ENCODE assay signal across 1 cellular context in genomic region chr19:48872182-48872883, GRCh38.
TF ChIP-seq lines count a peak whose summit lies in the region.

Gene PPP1R15A (plus strand): TSS chr19:48872421. CDS start chr19:48873234, 813 bp downstream.

TF ChIP-seq in HEK293, 187 proteins besides CTCF, POLR2A, EP300 and RAD21 (continued from another document):
- TF ChIP-seq ZNF221 (tag by site-specific recombination; IDR thresholded peaks at IDR 0.05; ENCODE audit: borderline replicate concordance) (no peak), ZNF24 (tag by site-specific recombination; IDR thresholded peaks at IDR 0.05) (peak; percentile 68; the same call in 1 of the 2 replicates), ZNF561 (tag by site-specific recombination; IDR thresholded peaks at IDR 0.05; ENCODE audit: borderline replicate concordance) (peak; percentile 42; the same call in 1 of the 2 replicates), ZNF529 (tag by site-specific recombination; IDR thresholded peaks at IDR 0.05; ENCODE audit: insufficient replicate concordance) (no peak), ZBTB7A (tag by site-specific recombination; IDR thresholded peaks at IDR 0.05; ENCODE audit: low read depth) (0 out of 2 replicates have a peak, but pooled peaks have one; percentile 65), MEIS1 (CRISPR knock-in tag; IDR thresholded peaks at IDR 0.05; ENCODE audit: borderline replicate concordance) (no peak), HOXA7 (CRISPR knock-in tag; IDR thresholded peaks at IDR 0.05; ENCODE audit: borderline replicate concordance) (no peak), PBX3 (CRISPR knock-in tag; IDR thresholded peaks at IDR 0.05) (no peak), PRDM6 (tag by site-specific recombination; IDR thresholded peaks at IDR 0.05) (no peak), ZNF138 (tag by site-specific recombination; IDR thresholded peaks at IDR 0.05; ENCODE audit: borderline replicate concordance) (no peak), ZBTB26 (tag by site-specific recombination; optimal IDR thresholded peaks at IDR 0.05) (peak; percentile 63), ZSCAN16 (tag by site-specific recombination; IDR thresholded peaks at IDR 0.05) (no peak), ZNF580 (tag by site-specific recombination; IDR thresholded peaks at IDR 0.05) (peak; percentile 13; the same call in 1 of the 2 replicates), ZNF785 (tag by site-specific recombination; IDR thresholded peaks at IDR 0.05) (peak; percentile 56; the same call in 1 of the 2 replicates), ZNF404 (tag by site-specific recombination; IDR thresholded peaks at IDR 0.05) (no peak), HOXC10 (CRISPR knock-in tag; IDR thresholded peaks at IDR 0.05) (no peak), ZNF623 (tag by site-specific recombination; IDR thresholded peaks at IDR 0.05) (no peak; the same call in 1 of the 2 replicates), ZNF513 (tag by site-specific recombination; IDR thresholded peaks at IDR 0.05) (peak; percentile 48; the same call in 1 of the 2 replicates), ZNF223 (tag by site-specific recombination; IDR thresholded peaks at IDR 0.05) (no peak), OSR2 (tag by site-specific recombination; IDR thresholded peaks at IDR 0.05) (no peak), WT1 (tag by site-specific recombination; IDR thresholded peaks at IDR 0.05) (peak; percentile 33; the same call in 1 of the 2 replicates), ZNF350 (tag by site-specific recombination; IDR thresholded peaks at IDR 0.05) (no peak), SCRT2 (tag by site-specific recombination; IDR thresholded peaks at IDR 0.05) (peak; percentile 86), SCRT1 (tag by site-specific recombination; IDR thresholded peaks at IDR 0.05; ENCODE audit: borderline replicate concordance) (peak; percentile 43; the same call in 1 of the 2 replicates), ZBTB10 (tag by site-specific recombination; IDR thresholded peaks at IDR 0.05) (peak; percentile 78), ZNF654 (tag by site-specific recombination; IDR thresholded peaks at IDR 0.05; ENCODE audit: low read depth) (no peak), GLIS1 (tag by site-specific recombination; IDR thresholded peaks at IDR 0.05) (peak; percentile 92), ZSCAN30 (tag by site-specific recombination; IDR thresholded peaks at IDR 0.05) (peak; percentile 69; the same call in 1 of the 2 replicates), ZNF449 (tag by site-specific recombination; IDR thresholded peaks at IDR 0.05) (0 out of 2 replicates have a peak, but pooled peaks have one; percentile 27)
